18 cellular contexts compared by ENCODE assay signal in the genomic region with DNA sequence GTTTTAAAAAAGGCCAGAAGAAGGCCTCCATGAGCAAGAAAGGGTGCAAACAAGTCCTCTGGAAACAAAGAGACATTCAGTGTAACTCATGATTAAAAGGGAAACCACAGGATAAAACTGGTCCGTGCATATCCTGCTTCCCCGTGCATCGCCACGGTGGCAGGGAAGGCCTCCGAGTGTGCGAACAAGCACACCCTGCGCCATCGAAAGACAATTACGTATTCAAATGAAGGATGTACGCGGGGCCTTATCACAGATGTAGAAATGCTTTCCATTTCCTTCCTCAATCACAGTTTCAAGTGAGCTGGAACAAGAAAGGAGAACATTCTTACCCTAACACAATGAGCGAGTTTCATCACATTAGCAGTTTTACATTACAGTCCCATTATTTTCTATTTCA. TPM values are rescaled to one million over a fixed set of nuclear protein-coding genes. Genes with fewer than 3 reads are reported as not detected.
DNase-seq lines count a peak whose midpoint lies in the region; ATAC-seq and TF ChIP-seq lines count a peak whose summit lies in the region.
"Had no signal": no experiment of that assay in that cellular context is flagged by ENCODE, and none has a peak within 500 bp of the region (broad histone marks: within the 10 kb centered on the region; RNA-seq: fewer than 3 reads in every experiment).

No MANE protein-coding gene starts in this region.

- intact Hi-C loops in Caco-2 (cut with micrococcal nuclease; ENCODE audit: unreplicated experiment): no loop called here

- H3K4me3 ChIP-seq in Caco-2 (ENCODE audit: low read depth, low read length): no peak overlapping the region
- H3K4me3 ChIP-seq: gastroesophageal sphincter had no signal

- no peak for TF ChIP-seq CTCF in Caco-2 (IDR thresholded peaks at IDR 0.05; ENCODE audit: insufficient read depth in 1 of 2, low read depth in 1 of 2, low read length in 1 of 2, severe bottlenecking in 1 of 2, unreplicated experiment in 1 of 2)

- no peak overlapping the region for H3K4me3 Mint-ChIP-seq in Caco-2 (ENCODE audit: unreplicated experiment)
- H3K4me3 Mint-ChIP-seq: activated CD4-positive, alpha-beta memory T cell treated with anti-CD3 and anti-CD28 coated beads for 36 hours; CD14-positive monocyte; effector memory CD8-positive, alpha-beta T cell; nephron progenitor cell; stimulated activated naive CD8-positive, alpha-beta T cell treated with anti-CD3 and anti-CD28 coated beads, Interleukin-15, amount 100 ng/mL, for 72 hours had no signal

- POLR2A ChIA-PET in Caco-2 (lab: Charles Lee): no interaction called here

- no peaks in the 10 kb centered on the region for H3K27me3 ChIP-seq in Caco-2 (replicated peaks; ENCODE audit: control insufficient read depth, insufficient read depth, low read length)
- H3K27me3 ChIP-seq: gastroesophageal sphincter had no signal

- H3K4me1 ChIP-seq in Caco-2: peaks cover 13% of the 10 kb centered on the region

- peaks cover 6% of the 10 kb centered on the region for H3K36me3 Mint-ChIP-seq in Caco-2 (ENCODE audit: insufficient read depth, unreplicated experiment)
- H3K36me3 Mint-ChIP-seq: activated CD4-positive, alpha-beta memory T cell treated with anti-CD3 and anti-CD28 coated beads for 36 hours; CD14-positive monocyte had no signal

- no peaks in the 10 kb centered on the region for H3K27me3 Mint-ChIP-seq in Caco-2 (ENCODE audit: insufficient read depth, unreplicated experiment)
- H3K27me3 Mint-ChIP-seq: activated CD4-positive, alpha-beta memory T cell treated with anti-CD3 and anti-CD28 coated beads for 36 hours; effector memory CD8-positive, alpha-beta T cell; stimulated activated naive CD8-positive, alpha-beta T cell treated with anti-CD3 and anti-CD28 coated beads, Interleukin-15, amount 100 ng/mL, for 72 hours had no signal

- no peaks in the 10 kb centered on the region for H3K9me3 Mint-ChIP-seq in Caco-2 (ENCODE audit: unreplicated experiment)
- H3K9me3 Mint-ChIP-seq: activated CD4-positive, alpha-beta memory T cell treated with anti-CD3 and anti-CD28 coated beads for 36 hours; activated T-helper 2 cell treated with anti-CD3 and anti-CD28 coated beads, Interferon-gamma antibody, Interleukin-2, Interleukin-4, amounts not matched to agents 10 μg/mL and 5 μg/mL and 100 μg/mL, durations not matched to agents 14 hours and 24 hours and 36 hours; nephron progenitor cell; stimulated activated naive CD8-positive, alpha-beta T cell treated with anti-CD3 and anti-CD28 coated beads, Interleukin-15, amount 100 ng/mL, for 72 hours had no signal

- 0 out of 2 replicates have a peak, but pooled peaks cover 2% of the 10 kb centered on the region for H3K36me3 ChIP-seq in Caco-2 (ENCODE audit: control insufficient read depth, insufficient read depth, low read length)
- H3K36me3 ChIP-seq: gastroesophageal sphincter had no signal

- DNase-seq in NCI-H1436 (lab: John Stamatoyannopoulos, UW): peak; percentile 63
- DNase-seq in NCI-H748 treated with DMSO at 0.1 percent for 48 hours (lab: John Stamatoyannopoulos, UW): peak; percentile 37
- DNase-seq in globus pallidus (ENCODE audit: low spot score): peak; percentile 54
- DNase-seq in pons (ENCODE audit: low spot score): peak; percentile 83
- no peak for DNase-seq in Caco-2
- no peak for DNase-seq in activated effector memory CD4-positive, alpha-beta T cell treated with anti-CD3 and anti-CD28 coated beads, Interleukin-2, amount 50 U/mL, for 16 hours
- DNase-seq: activated CD4-positive, alpha-beta memory T cell treated with anti-CD3 and anti-CD28 coated beads for 36 hours; effector memory CD8-positive, alpha-beta T cell; nephron progenitor cell; SHP77 treated with DMSO at 0.1 percent for 48 hours; stimulated activated naive CD8-positive, alpha-beta T cell treated with anti-CD3 and anti-CD28 coated beads, Interleukin-15, amount 100 ng/mL, for 72 hours had no signal

- CTCF ChIA-PET in Caco-2 (lab: Charles Lee): no interaction called here

- no TSS peak for BruUV-seq in Caco-2 (replicated peaks; lab: Mats Ljungman, UMichigan)

- H3K4me1 Mint-ChIP-seq in Caco-2 (ENCODE audit: low read depth, unreplicated experiment): peaks cover 26% of the 10 kb centered on the region
- H3K4me1 Mint-ChIP-seq: CD14-positive monocyte; nephron progenitor cell; stimulated activated naive CD8-positive, alpha-beta T cell treated with anti-CD3 and anti-CD28 coated beads, Interleukin-15, amount 100 ng/mL, for 72 hours had no signal

- no peak for ATAC-seq in HG03378 (IDR thresholded peaks at IDR 0.05; ENCODE audit: unreplicated experiment)
- no peak for ATAC-seq in GM21390 (IDR thresholded peaks at IDR 0.05; ENCODE audit: unreplicated experiment)
- ATAC-seq: effector memory CD8-positive, alpha-beta T cell; gastroesophageal sphincter; left lobe of liver; stimulated activated naive CD8-positive, alpha-beta T cell treated with anti-CD3 and anti-CD28 coated beads, Interleukin-15, amount 100 ng/mL, for 72 hours had no signal

- no peak overlapping the region for H3K27ac Mint-ChIP-seq in Caco-2 (ENCODE audit: unreplicated experiment)
- H3K27ac Mint-ChIP-seq: activated CD4-positive, alpha-beta memory T cell treated with anti-CD3 and anti-CD28 coated beads for 36 hours; activated T-helper 2 cell treated with anti-CD3 and anti-CD28 coated beads, Interferon-gamma antibody, Interleukin-2, Interleukin-4, amounts not matched to agents 10 μg/mL and 5 μg/mL and 100 μg/mL, durations not matched to agents 14 hours and 24 hours and 36 hours; CD14-positive monocyte; effector memory CD8-positive, alpha-beta T cell; nephron progenitor cell; stimulated activated naive CD8-positive, alpha-beta T cell treated with anti-CD3 and anti-CD28 coated beads, Interleukin-15, amount 100 ng/mL, for 72 hours had no signal

- H3K9me3 ChIP-seq in Caco-2: no peaks in the 10 kb centered on the region
- H3K9me3 ChIP-seq: gastroesophageal sphincter had no signal

RNA-seq across cellular contexts. Expression of gene TOX3, which starts 48.3 kb away (rescaled TPM):
- total RNA-seq in Caco-2 (2022): 3.6 and 6.0 TPM in 2 replicates
- total RNA-seq: activated CD4-positive, alpha-beta memory T cell treated with anti-CD3 and anti-CD28 coated beads for 36 hours; activated T-helper 2 cell treated with anti-CD3 and anti-CD28 coated beads, Interferon-gamma antibody, Interleukin-2, Interleukin-4, amounts not matched to agents 10 μg/mL and 5 μg/mL and 100 μg/mL, durations not matched to agents 14 hours and 24 hours and 36 hours; M059J had no signal

Comparison
In these comparisons a context has a peak if more than half of its experiments do, and no peak if none do; other contexts are left out.
1. DNase-seq: peak in NCI-H1436 (single experiment), NCI-H748 treated with DMSO at 0.1 percent for 48 hours (single experiment), globus pallidus (single experiment) and pons (single experiment); none in Caco-2 (0 of 2) and activated effector memory CD4-positive, alpha-beta T cell treated with anti-CD3 and anti-CD28 coated beads, Interleukin-2, amount 50 U/mL, for 16 hours (single experiment).